In the genomic region with DNA sequence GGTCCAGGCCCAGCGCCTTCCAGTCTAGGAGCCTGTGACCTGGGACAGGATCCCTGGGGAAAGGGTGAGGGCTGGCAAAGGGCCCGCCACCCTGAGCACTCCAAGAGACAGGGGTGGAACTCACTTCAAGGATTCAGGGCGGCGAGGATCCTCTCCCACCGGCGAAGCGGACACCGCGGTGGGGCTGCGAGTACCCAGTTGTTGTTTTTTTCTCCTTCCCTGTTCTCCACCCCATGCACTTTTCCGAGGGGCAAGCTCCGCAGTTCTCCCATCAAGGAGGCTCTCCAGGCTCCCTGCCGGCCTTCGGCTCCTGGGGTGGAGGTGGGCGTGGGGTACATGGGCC, we compare ENCODE assay signal across 9 cellular contexts. TPM values are rescaled to one million over a fixed set of nuclear protein-coding genes. Genes with fewer than 3 reads are reported as not detected.
DNase-seq lines count a peak whose midpoint lies in the region; ATAC-seq and TF ChIP-seq lines count a peak whose summit lies in the region.
"Had no signal": no experiment of that assay in that cellular context is flagged by ENCODE, and none has a peak within 500 bp of the region (broad histone marks: within the 10 kb centered on the region; RNA-seq: fewer than 3 reads in every experiment).

No MANE protein-coding gene starts in this region.

- H3K27ac ChIP-seq in ectodermal cell (ENCODE audit: insufficient read depth, low read depth, low read length, poor library complexity, severe bottlenecking) = no peak overlapping the region
- H3K27ac ChIP-seq in prostate gland = no peak overlapping the region
- H3K27ac ChIP-seq: BLaER1 treated with 17β-estradiol and CSF1 and Interleukin-3, amounts not matched to agents 10 nM and 100 nM had no signal

- H3K4me3 ChIP-seq in ectodermal cell (ENCODE audit: insufficient read depth, low read depth, low read length) (peak overlapping the region; percentile 46), mucosa of descending colon (no peak overlapping the region), prostate gland (peak overlapping the region in 1 of 2 donors; percentile 45)
- H3K4me3 ChIP-seq: BLaER1 treated with 17β-estradiol and CSF1 and Interleukin-3, amounts not matched to agents 10 nM and 100 nM had no signal

- H3K9me3 ChIP-seq in ectodermal cell (ENCODE audit: control insufficient read depth, low read length) (no peaks in the 10 kb centered on the region), mucosa of descending colon (no peaks in the 10 kb centered on the region), prostate gland (no peaks in the 10 kb centered on the region)
- H3K9me3 ChIP-seq: BLaER1 treated with 17β-estradiol and CSF1 and Interleukin-3, amounts not matched to agents 10 nM and 100 nM had no signal

- H3K4me1 ChIP-seq in ectodermal cell (ENCODE audit: control insufficient read depth, insufficient read depth, low read length) (peaks cover 6% of the 10 kb centered on the region), mucosa of descending colon (ENCODE audit: low read depth) (peaks cover 2% of the 10 kb centered on the region), prostate gland (replicated peaks) (peaks cover 4% of the 10 kb centered on the region)

- H3K36me3 ChIP-seq in ectodermal cell (ENCODE audit: control insufficient read depth, insufficient read depth, low read length) (no peaks in the 10 kb centered on the region), mucosa of descending colon (ENCODE audit: low read depth) (no peaks in the 10 kb centered on the region), prostate gland (no peaks in the 10 kb centered on the region)
- H3K36me3 ChIP-seq: BLaER1 treated with 17β-estradiol and CSF1 and Interleukin-3, amounts not matched to agents 10 nM and 100 nM had no signal

- TF ChIP-seq CTCF in mucosa of descending colon (IDR thresholded peaks at IDR 0.05) (no peak), prostate gland (IDR thresholded peaks at IDR 0.05) (no peak)

- intact Hi-C loops in Right ventricle myocardium superior (cut with DNase I) = no loop called here
- intact Hi-C loops in left cardiac atrium (cut with DNase I) = no loop called here
- intact Hi-C loops in mucosa of descending colon (cut with DNase I, micrococcal nuclease) = no loop called here
- intact Hi-C loops in prostate gland (cut with DNase I) = no loop called here

- ATAC-seq in Right ventricle myocardium superior (ENCODE audit: poor library complexity) (peak; percentile 33), left cardiac atrium (no peak), mucosa of descending colon (peak; percentile 1)

- H3K27me3 ChIP-seq in ectodermal cell (ENCODE audit: control insufficient read depth, insufficient read depth, low read length, poor library complexity, severe bottlenecking) (peaks cover 47% of the 10 kb centered on the region), prostate gland (replicated peaks; ENCODE audit: insufficient read depth) (peaks cover 3% of the 10 kb centered on the region)
- H3K27me3 ChIP-seq: BLaER1 treated with 17β-estradiol and CSF1 and Interleukin-3, amounts not matched to agents 10 nM and 100 nM had no signal

- no peak for TF ChIP-seq POLR2A in prostate gland (IDR thresholded peaks at IDR 0.05)

- 68 to 73% methylated on average over 15 of the region's 15 CpGs for WGBS in ectodermal cell, 2 experiments
- WGBS in prostate gland = 63% methylated on average over 15 of the region's 15 CpGs

- DNase-seq in Right ventricle myocardium superior = no peak
- no peak for DNase-seq in left cardiac atrium
- DNase-seq in mucosa of descending colon = no peak
- DNase-seq in NCI-H446 treated with DMSO at 0.1 percent for 48 hours (lab: John Stamatoyannopoulos, UW) = no peak
- DNase-seq in prostate gland (ENCODE audit: low spot score) = no peak
- DNase-seq in NOMO-1 treated with DMSO at 0.1 percent for 48 hours (lab: John Stamatoyannopoulos, UW; ENCODE audit: unreplicated experiment) = no peak
- no peak for DNase-seq in mucosa of gallbladder (ENCODE audit: low spot score)

RNA-seq across cellular contexts. Expression of gene PAQR5, which starts 0.4 kb away (rescaled TPM):
- total RNA-seq in Right ventricle myocardium superior (0.73 TPM), left cardiac atrium (1 to 10 TPM in 1 of 2 donors, under 1 TPM in 1; 0.62 to 1.2 TPM), mucosa of descending colon (10 to 100 TPM; 27.7 to 82.6 (median 37.7) TPM), prostate gland (1 to 10 TPM in 1 of 2 donors, under 1 TPM in 1; 0.17 to 1.2 TPM), mucosa of gallbladder (20.5 TPM)
- 0.30 TPM for polyA plus RNA-seq in ectodermal cell (2013, experiment 1 of 4)
- 0.43 TPM for polyA plus RNA-seq in ectodermal cell (2013, experiment 2 of 4)
- 0.43 TPM for polyA plus RNA-seq in ectodermal cell (2013, experiment 3 of 4)
- 0.89 TPM for polyA plus RNA-seq in ectodermal cell (2013, experiment 4 of 4)

Comparison
In these comparisons a context has a peak if more than half of its experiments do, and no peak if none do; other contexts are left out.
1. ATAC-seq: peak in Right ventricle myocardium superior (single experiment) and mucosa of descending colon (single experiment); none in left cardiac atrium (0 of 2).